ENCODE assay signal across 1 cellular context in genomic region chr17:42373896-42374295, GRCh38.
TF ChIP-seq lines count a peak whose summit lies in the region.

No MANE protein-coding gene starts in this region.

TF ChIP-seq in K562, 482 proteins besides CTCF, POLR2A, EP300 and RAD21:
- TF ChIP-seq HOMEZ (CRISPR knock-in tag; IDR thresholded peaks at IDR 0.05) (no peak), ATF3 (IDR thresholded peaks at IDR 0.05) (peak; percentile 49; the same call in 1 of the 2 replicates), ATF3 (CRISPR knock-in tag; conservative IDR thresholded peaks at IDR 0.05) (no peak), CEBPG (CRISPR knock-in tag; IDR thresholded peaks at IDR 0.05) (no peak), CEBPG (tag; conservative IDR thresholded peaks at IDR 0.05 in 1 of 2, IDR thresholded peaks at IDR 0.05 in 1 of 2) (peak in 1 of 2 experiments; percentile 45; a peak in 1 of 4 replicates)
